12 cellular contexts compared by ENCODE assay signal in the genomic region with DNA sequence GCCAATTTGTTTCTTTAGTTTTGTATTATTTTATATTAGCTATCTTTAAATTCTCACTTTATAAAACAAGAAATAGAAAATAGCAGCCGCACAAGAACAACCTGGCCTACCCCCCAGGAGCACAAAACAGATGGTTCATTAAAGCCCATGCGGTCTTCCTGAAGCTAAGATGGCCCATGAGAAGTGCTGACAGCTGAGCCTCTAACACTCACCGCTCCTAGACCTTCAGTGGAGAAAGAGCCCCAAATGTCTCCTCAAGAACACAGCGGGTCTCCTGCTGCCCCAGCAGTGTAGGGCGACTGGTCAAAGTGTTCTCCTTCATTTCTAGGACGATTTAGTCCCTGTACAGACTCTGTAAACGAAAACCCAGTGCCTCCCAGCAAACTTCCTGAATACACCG. TPM values are rescaled to one million over a fixed set of nuclear protein-coding genes. Genes with fewer than 3 reads are reported as not detected.
A peak's percentile ranks its signal among the peaks of the same experiment; 100 is the strongest.
DNase-seq lines count a peak whose midpoint lies in the region; ATAC-seq, FAIRE-seq and TF ChIP-seq lines count a peak whose summit lies in the region.
"Had no signal": no experiment of that assay in that cellular context is flagged by ENCODE, and none has a peak within 500 bp of the region (broad histone marks: within the 10 kb centered on the region; RNA-seq: fewer than 3 reads in every experiment).

No MANE protein-coding gene starts in this region.

- H3K4me1 ChIP-seq in CD4-positive, CD25-positive, alpha-beta regulatory T cell (ENCODE audit: control insufficient read depth, insufficient read depth, low read length, poor library complexity, severe bottlenecking), result peaks cover 98% of the 10 kb centered on the region
- no peaks in the 10 kb centered on the region for H3K4me1 ChIP-seq in foreskin keratinocyte

- H3K27ac ChIP-seq in CD4-positive, CD25-positive, alpha-beta regulatory T cell (ENCODE audit: insufficient read depth, low read length, poor library complexity, severe bottlenecking), result peak overlapping the region; percentile 96
- H3K27ac ChIP-seq in foreskin keratinocyte, result no peak overlapping the region

- peaks cover 12% of the 10 kb centered on the region for H3K36me3 Mint-ChIP-seq in CD4-positive, CD25-positive, alpha-beta regulatory T cell
- H3K36me3 Mint-ChIP-seq in central memory CD8-positive, alpha-beta T cell (ENCODE audit: insufficient read depth), result peaks cover 32% of the 10 kb centered on the region
- H3K36me3 Mint-ChIP-seq in natural killer cell treated with Interleukin-12 subunit alpha and Interleukin-12 subunit beta and Interleukin-15 and Interleukin-18, amount 100 ng/mL, for 72 hours, result peaks cover 8% of the 10 kb centered on the region

- peaks cover 2% of the 10 kb centered on the region for H3K36me3 ChIP-seq in CD4-positive, CD25-positive, alpha-beta regulatory T cell (ENCODE audit: control insufficient read depth, insufficient read depth, low read length)

- H3K4me3 Mint-ChIP-seq in CD4-positive, CD25-positive, alpha-beta regulatory T cell, result peak overlapping the region; percentile 79 to 86 (median 84)
- peak overlapping the region; percentile 77 for H3K4me3 Mint-ChIP-seq in central memory CD8-positive, alpha-beta T cell
- H3K4me3 Mint-ChIP-seq in natural killer cell treated with Interleukin-12 subunit alpha and Interleukin-12 subunit beta and Interleukin-15 and Interleukin-18, amount 100 ng/mL, for 72 hours, result peak overlapping the region; percentile 84

- peaks cover 48 to 98% (median 77%) of the 10 kb centered on the region in 4 donors for H3K4me1 Mint-ChIP-seq in CD4-positive, CD25-positive, alpha-beta regulatory T cell
- peaks cover 86% of the 10 kb centered on the region for H3K4me1 Mint-ChIP-seq in central memory CD8-positive, alpha-beta T cell
- peaks cover 78 to 82% of the 10 kb centered on the region in 2 donors for H3K4me1 Mint-ChIP-seq in natural killer cell treated with Interleukin-12 subunit alpha and Interleukin-12 subunit beta and Interleukin-15 and Interleukin-18, amount 100 ng/mL, for 72 hours (ENCODE audit: low read depth in 2 of 2)

- H3K9me3 Mint-ChIP-seq in CD4-positive, CD25-positive, alpha-beta regulatory T cell, result no peaks in the 10 kb centered on the region
- no peaks in the 10 kb centered on the region for H3K9me3 Mint-ChIP-seq in central memory CD8-positive, alpha-beta T cell
- no peaks in the 10 kb centered on the region for H3K9me3 Mint-ChIP-seq in natural killer cell treated with Interleukin-12 subunit alpha and Interleukin-12 subunit beta and Interleukin-15 and Interleukin-18, amount 100 ng/mL, for 72 hours

- CTCF ChIA-PET in GM10248 (lab: Yijun Ruan, JAX), result interaction anchor here (1.0 to 5.2 kb wide), 6 partner anchors 9 to 278 kb away, joined by 3 to 40 read pairs (median 4); no protein-coding TSS in a partner anchor

- FAIRE-seq in GM12892 (lab: Jason Lieb, UNC), result peak; percentile 9
- FAIRE-seq: GM12891, H54, K562 had no signal

- H3K27me3 ChIP-seq in CD4-positive, CD25-positive, alpha-beta regulatory T cell (ENCODE audit: control insufficient read depth, insufficient read depth, low read length), result no peaks in the 10 kb centered on the region
- H3K27me3 ChIP-seq in foreskin keratinocyte, result no peaks in the 10 kb centered on the region

- no peak for DNase-seq in CD4-positive, CD25-positive, alpha-beta regulatory T cell
- DNase-seq in GM12892 (ENCODE audit: insufficient read length) (no peak), foreskin keratinocyte (no peak), GM10248 (ENCODE audit: extremely low spot score) (no peak)
- DNase-seq in central memory CD8-positive, alpha-beta T cell (ENCODE audit: low spot score in 2 of 2), result no peak
- no peak for DNase-seq in natural killer cell treated with Interleukin-12 subunit alpha and Interleukin-12 subunit beta and Interleukin-15 and Interleukin-18, amount 100 ng/mL, for 72 hours (ENCODE audit: low spot score)
- DNase-seq: NCI-H1930 had no signal

- H3K9me3 ChIP-seq in CD4-positive, CD25-positive, alpha-beta regulatory T cell (ENCODE audit: control insufficient read depth in 2 of 2, low read length in 2 of 2), result no peaks in the 10 kb centered on the region

- ATAC-seq in CD4-positive, CD25-positive, alpha-beta regulatory T cell (ENCODE audit: low read depth in 2 of 2), result no peak
- no peak for ATAC-seq in central memory CD8-positive, alpha-beta T cell (replicated peaks; ENCODE audit: extremely low read depth, poor library complexity, severe bottlenecking)
- no peak for ATAC-seq in natural killer cell treated with Interleukin-12 subunit alpha and Interleukin-12 subunit beta and Interleukin-15 and Interleukin-18, amount 100 ng/mL, for 72 hours
- ATAC-seq in foreskin keratinocyte (no peak), HG02870 (IDR thresholded peaks at IDR 0.05; ENCODE audit: unreplicated experiment) (no peak), HG03039 (IDR thresholded peaks at IDR 0.05; ENCODE audit: unreplicated experiment) (no peak)

- TF ChIP-seq CTCF in foreskin keratinocyte (conservative IDR thresholded peaks at IDR 0.05) (no peak), GM10248 (IDR thresholded peaks at IDR 0.05; ENCODE audit: control extremely low read depth, extremely low read depth, low read depth, missing control alignments) (no peak)

- no peak; the same call in 1 of the 2 replicates for TF ChIP-seq POLR2A in GM12892 (IDR thresholded peaks at IDR 0.05; ENCODE audit: low read depth, low read length)

- H3K4me3 ChIP-seq in CD4-positive, CD25-positive, alpha-beta regulatory T cell (ENCODE audit: low read depth, low read length), result peak overlapping the region; percentile 88
- H3K4me3 ChIP-seq: K562 had no signal

- POLR2A ChIA-PET in GM10248 (lab: Yijun Ruan, JAX), result no interaction called here

- H3K27me3 Mint-ChIP-seq in CD4-positive, CD25-positive, alpha-beta regulatory T cell, result no peaks in the 10 kb centered on the region
- no peaks in the 10 kb centered on the region for H3K27me3 Mint-ChIP-seq in central memory CD8-positive, alpha-beta T cell
- no peaks in the 10 kb centered on the region for H3K27me3 Mint-ChIP-seq in natural killer cell treated with Interleukin-12 subunit alpha and Interleukin-12 subunit beta and Interleukin-15 and Interleukin-18, amount 100 ng/mL, for 72 hours

- H3K27ac Mint-ChIP-seq in CD4-positive, CD25-positive, alpha-beta regulatory T cell, result peak overlapping the region; percentile 92 to 99 (median 95)
- peak overlapping the region; percentile 97 for H3K27ac Mint-ChIP-seq in central memory CD8-positive, alpha-beta T cell (ENCODE audit: low read depth)
- peak overlapping the region; percentile 95 to 98 for H3K27ac Mint-ChIP-seq in natural killer cell treated with Interleukin-12 subunit alpha and Interleukin-12 subunit beta and Interleukin-15 and Interleukin-18, amount 100 ng/mL, for 72 hours

RNA-seq across cellular contexts. Expression of gene LPIN2, which starts 45.1 kb away (rescaled TPM):
- 61.2 TPM for total RNA-seq in CD4-positive, CD25-positive, alpha-beta regulatory T cell
- 10 to 100 TPM; 39.3 to 52.7 (median 44.8) TPM for polyA plus RNA-seq in CD4-positive, CD25-positive, alpha-beta regulatory T cell
- 14.6 TPM for polyA plus RNA-seq in GM12892 (2012; ENCODE audit: missing spikeins)
- 10 to 100 TPM; 57.8 to 80.3 TPM for total RNA-seq in natural killer cell treated with Interleukin-12 subunit alpha and Interleukin-12 subunit beta and Interleukin-15 and Interleukin-18, amount 100 ng/mL, for 72 hours
- 6.6 and 7.3 TPM in 2 replicates for total RNA-seq in foreskin keratinocyte
- polyA plus RNA-seq in foreskin keratinocyte, result 1.5 and 1.6 TPM in 2 replicates
